In the genomic region with DNA sequence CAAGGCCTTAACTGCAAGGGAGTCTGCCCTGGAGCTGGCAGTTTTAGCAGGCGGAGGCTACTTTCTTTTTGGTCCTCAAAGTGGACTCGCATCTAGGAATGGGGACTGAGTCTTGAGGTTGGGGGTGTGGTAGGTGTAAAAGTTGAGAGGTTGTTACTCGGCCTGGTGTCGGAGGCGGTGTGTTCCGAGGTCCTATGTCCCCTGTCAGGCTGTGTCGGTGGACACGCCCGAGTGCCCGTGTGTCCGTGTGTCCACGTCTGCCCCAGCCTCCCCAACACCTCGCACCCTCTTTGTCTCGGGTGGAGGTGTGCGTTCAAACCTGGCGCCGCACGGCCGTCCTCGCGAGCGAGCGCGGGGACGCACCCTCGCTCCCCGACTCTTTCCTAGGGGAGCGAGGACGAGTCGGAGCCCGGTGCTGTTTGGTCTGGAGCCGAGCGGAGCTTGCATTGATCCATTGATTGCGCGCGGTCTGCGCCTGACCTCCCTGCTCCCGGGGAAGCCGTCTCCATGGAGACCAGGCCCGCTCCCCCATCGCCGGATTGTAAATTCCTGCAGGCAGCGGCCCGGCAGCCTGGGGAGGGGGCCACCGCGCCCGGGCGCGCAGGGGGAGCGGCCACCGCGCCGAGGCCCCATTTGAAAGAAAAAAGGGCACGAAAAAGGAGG, we compare ENCODE assay signal across 1 cellular context.
TF ChIP-seq lines count a peak whose summit lies in the region.

No MANE protein-coding gene starts in this region.

TF ChIP-seq in GM12878, 131 proteins besides CTCF, POLR2A, EP300 and RAD21:
- TF ChIP-seq, protein P1, sequence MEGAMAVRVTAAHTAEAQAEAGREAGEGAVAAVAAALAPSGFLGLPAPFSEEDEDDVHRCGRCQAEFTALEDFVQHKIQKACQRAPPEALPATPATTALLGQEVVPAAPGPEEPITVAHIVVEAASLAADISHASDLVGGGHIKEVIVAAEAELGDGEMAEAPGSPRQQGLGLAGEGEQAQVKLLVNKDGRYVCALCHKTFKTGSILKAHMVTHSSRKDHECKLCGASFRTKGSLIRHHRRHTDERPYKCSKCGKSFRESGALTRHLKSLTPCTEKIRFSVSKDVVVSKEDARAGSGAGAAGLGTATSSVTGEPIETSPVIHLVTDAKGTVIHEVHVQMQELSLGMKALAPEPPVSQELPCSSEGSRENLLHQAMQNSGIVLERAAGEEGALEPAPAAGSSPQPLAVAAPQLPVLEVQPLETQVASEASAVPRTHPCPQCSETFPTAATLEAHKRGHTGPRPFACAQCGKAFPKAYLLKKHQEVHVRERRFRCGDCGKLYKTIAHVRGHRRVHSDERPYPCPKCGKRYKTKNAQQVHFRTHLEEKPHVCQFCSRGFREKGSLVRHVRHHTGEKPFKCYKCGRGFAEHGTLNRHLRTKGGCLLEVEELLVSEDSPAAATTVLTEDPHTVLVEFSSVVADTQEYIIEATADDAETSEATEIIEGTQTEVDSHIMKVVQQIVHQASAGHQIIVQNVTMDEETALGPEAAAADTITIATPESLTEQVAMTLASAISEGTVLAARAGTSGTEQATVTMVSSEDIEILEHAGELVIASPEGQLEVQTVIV (IDR thresholded peaks at IDR 0.05; ENCODE audit: borderline replicate concordance, partially characterized antibody), result no peak
- TF ChIP-seq, protein P2, sequence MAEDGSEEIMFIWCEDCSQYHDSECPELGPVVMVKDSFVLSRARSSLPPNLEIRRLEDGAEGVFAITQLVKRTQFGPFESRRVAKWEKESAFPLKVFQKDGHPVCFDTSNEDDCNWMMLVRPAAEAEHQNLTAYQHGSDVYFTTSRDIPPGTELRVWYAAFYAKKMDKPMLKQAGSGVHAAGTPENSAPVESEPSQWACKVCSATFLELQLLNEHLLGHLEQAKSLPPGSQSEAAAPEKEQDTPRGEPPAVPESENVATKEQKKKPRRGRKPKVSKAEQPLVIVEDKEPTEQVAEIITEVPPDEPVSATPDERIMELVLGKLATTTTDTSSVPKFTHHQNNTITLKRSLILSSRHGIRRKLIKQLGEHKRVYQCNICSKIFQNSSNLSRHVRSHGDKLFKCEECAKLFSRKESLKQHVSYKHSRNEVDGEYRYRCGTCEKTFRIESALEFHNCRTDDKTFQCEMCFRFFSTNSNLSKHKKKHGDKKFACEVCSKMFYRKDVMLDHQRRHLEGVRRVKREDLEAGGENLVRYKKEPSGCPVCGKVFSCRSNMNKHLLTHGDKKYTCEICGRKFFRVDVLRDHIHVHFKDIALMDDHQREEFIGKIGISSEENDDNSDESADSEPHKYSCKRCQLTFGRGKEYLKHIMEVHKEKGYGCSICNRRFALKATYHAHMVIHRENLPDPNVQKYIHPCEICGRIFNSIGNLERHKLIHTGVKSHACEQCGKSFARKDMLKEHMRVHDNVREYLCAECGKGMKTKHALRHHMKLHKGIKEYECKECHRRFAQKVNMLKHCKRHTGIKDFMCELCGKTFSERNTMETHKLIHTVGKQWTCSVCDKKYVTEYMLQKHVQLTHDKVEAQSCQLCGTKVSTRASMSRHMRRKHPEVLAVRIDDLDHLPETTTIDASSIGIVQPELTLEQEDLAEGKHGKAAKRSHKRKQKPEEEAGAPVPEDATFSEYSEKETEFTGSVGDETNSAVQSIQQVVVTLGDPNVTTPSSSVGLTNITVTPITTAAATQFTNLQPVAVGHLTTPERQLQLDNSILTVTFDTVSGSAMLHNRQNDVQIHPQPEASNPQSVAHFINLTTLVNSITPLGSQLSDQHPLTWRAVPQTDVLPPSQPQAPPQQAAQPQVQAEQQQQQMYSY (CRISPR knock-in tag; IDR thresholded peaks at IDR 0.05), result no peak
- TF ChIP-seq TCF12 (IDR thresholded peaks at IDR 0.05; ENCODE audit: low read depth, low read length), result no peak
- no peak for TF ChIP-seq ZNF207 (IDR thresholded peaks at IDR 0.05; ENCODE audit: borderline replicate concordance)
- no peak for TF ChIP-seq SMC3 (IDR thresholded peaks at IDR 0.05; ENCODE audit: borderline replicate concordance, low read length)
- no peak for TF ChIP-seq RCOR1 (conservative IDR thresholded peaks at IDR 0.05; ENCODE audit: low read depth, low read length)
- no peak for TF ChIP-seq ZBED1 (IDR thresholded peaks at IDR 0.05; ENCODE audit: borderline replicate concordance)
- TF ChIP-seq CHD2 (IDR thresholded peaks at IDR 0.05; ENCODE audit: borderline replicate concordance, low read depth, low read length), result no peak
- TF ChIP-seq RUNX3 (IDR thresholded peaks at IDR 0.05; ENCODE audit: low read length), result no peak
TF ChIP-seq in GM12878: peak in this region for 0.
